11 cellular contexts compared by ENCODE assay signal in the genomic region with DNA sequence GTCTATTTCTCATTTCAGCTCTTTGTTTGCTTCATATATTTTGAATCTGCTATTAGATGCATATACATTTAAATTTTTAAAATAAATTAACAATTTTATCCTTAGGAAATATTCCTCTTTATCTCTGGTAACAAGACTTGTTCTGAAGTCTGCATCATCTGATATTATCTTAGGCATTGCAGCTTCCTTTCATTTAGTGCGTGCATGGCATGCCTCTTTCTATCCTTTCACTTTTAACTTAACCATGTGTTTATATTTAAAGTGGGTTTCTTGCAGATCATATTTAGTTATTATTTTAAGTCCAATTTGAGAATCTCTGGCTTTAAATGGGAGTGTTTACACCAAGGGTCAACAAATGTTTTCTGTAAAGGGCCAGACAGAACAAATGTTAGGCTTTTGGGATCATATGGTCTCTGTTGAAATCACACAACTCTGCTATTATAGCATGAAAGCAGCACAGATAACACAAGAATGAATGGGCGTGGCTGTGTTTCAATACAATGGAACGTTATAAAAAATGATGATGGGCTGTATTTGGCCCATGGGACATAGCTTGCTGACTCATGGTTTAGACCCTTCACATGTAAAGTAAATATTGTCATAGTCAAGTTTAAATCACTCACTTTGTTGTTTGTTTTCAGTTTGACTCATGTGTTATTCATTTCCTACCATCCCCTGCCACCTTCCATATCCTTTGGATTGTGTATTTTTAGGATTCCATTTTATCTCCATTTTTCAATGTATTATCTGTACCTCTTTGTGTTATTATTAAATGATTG.
DNase-seq lines count a peak whose midpoint lies in the region; ATAC-seq and TF ChIP-seq lines count a peak whose summit lies in the region.
"Had no signal": no experiment of that assay in that cellular context is flagged by ENCODE, and none has a peak within 500 bp of the region (broad histone marks: within the 10 kb centered on the region; RNA-seq: fewer than 3 reads in every experiment).

No MANE protein-coding gene starts in this region.

- no peak overlapping the region for H2AFZ ChIP-seq in neuronal stem cell (ENCODE audit: low read length)

- H3K27ac Mint-ChIP-seq in Caco-2 (ENCODE audit: unreplicated experiment): no peak overlapping the region

- CTCF ChIA-PET in Caco-2 (lab: Charles Lee): no interaction called here

- H4K8ac ChIP-seq in mesendoderm (ENCODE audit: low read depth, low read length) (no peak overlapping the region), neuronal stem cell (ENCODE audit: low read depth, low read length) (no peak overlapping the region)

- H3K18ac ChIP-seq in mesendoderm (ENCODE audit: low read length) (no peak overlapping the region), neuronal stem cell (ENCODE audit: low read length) (no peak overlapping the region)

- H3K9ac ChIP-seq in mesendoderm (ENCODE audit: low read length) (no peak overlapping the region), neuronal stem cell (ENCODE audit: low read depth, low read length, poor library complexity) (no peak overlapping the region)

- H3K4me1 Mint-ChIP-seq in Caco-2 (ENCODE audit: low read depth, unreplicated experiment): peaks cover 21% of the 10 kb centered on the region
- H3K4me1 Mint-ChIP-seq: central memory CD8-positive, alpha-beta T cell had no signal

- DNase-seq in Caco-2 (peak; percentile 47 to 57), NCI-H2227 (lab: John Stamatoyannopoulos, UW; ENCODE audit: unreplicated experiment) (peak; percentile 19), cardiac fibroblast (ENCODE audit: low read depth in 2 of 2) (peak; percentile 82 to 98), mesendoderm (peak; percentile 22), adrenal gland (no peak), body of pancreas (no peak), neuronal stem cell (ENCODE audit: low spot score) (no peak)
- DNase-seq: stimulated activated CD8-positive, alpha-beta memory T cell treated with anti-CD3 and anti-CD28 coated beads, Interleukin-4, amount 100 ng/mL, for 48 hours had no signal

- no peak overlapping the region for H4K91ac ChIP-seq in neuronal stem cell (ENCODE audit: low read depth, low read length, poor library complexity)

- BruUV-seq in Caco-2 (replicated peaks; lab: Mats Ljungman, UMichigan): no TSS peak

- peaks cover 7% of the 10 kb centered on the region; the same call in 1 of the 2 replicates for H3K4me1 ChIP-seq in Caco-2
- H3K4me1 ChIP-seq in mesendoderm (ENCODE audit: control insufficient read depth, low read depth, low read length): no peaks in the 10 kb centered on the region
- H3K4me1 ChIP-seq in adrenal gland (replicated peaks in 1 of 2): no peaks in the 10 kb centered on the region
- H3K4me1 ChIP-seq in body of pancreas: no peaks in the 10 kb centered on the region
- no peaks in the 10 kb centered on the region for H3K4me1 ChIP-seq in neuronal stem cell (ENCODE audit: control insufficient read depth in 2 of 2, insufficient read depth in 1 of 2, low read depth in 1 of 2, low read length in 2 of 2)
- H3K4me1 ChIP-seq: prostate gland had no signal

- H3K56ac ChIP-seq in mesendoderm (ENCODE audit: low read length): no peak overlapping the region

- H3K23ac ChIP-seq in mesendoderm (ENCODE audit: low read length): no peak overlapping the region
- no peak overlapping the region for H3K23ac ChIP-seq in neuronal stem cell (ENCODE audit: low read depth, low read length, poor library complexity)

- H3K4me3 ChIP-seq in Caco-2 (ENCODE audit: low read depth, low read length) (no peak overlapping the region), cardiac fibroblast (replicated peaks in 1 of 2; ENCODE audit: low read depth in 2 of 2, low read length in 2 of 2) (peak overlapping the region in 1 of 2 donors; percentile 13), mesendoderm (ENCODE audit: low read length) (no peak overlapping the region), adrenal gland (no peak overlapping the region), body of pancreas (no peak overlapping the region), neuronal stem cell (ENCODE audit: low read length in 2 of 2) (no peak overlapping the region)
- H3K4me3 ChIP-seq: prostate gland had no signal

- H3K27me3 ChIP-seq in Caco-2 (replicated peaks; ENCODE audit: control insufficient read depth, insufficient read depth, low read length) (no peaks in the 10 kb centered on the region), mesendoderm (ENCODE audit: insufficient read depth, low read length, poor library complexity) (no peaks in the 10 kb centered on the region), adrenal gland (peaks cover 2% of the 10 kb centered on the region), body of pancreas (no peaks in the 10 kb centered on the region), neuronal stem cell (ENCODE audit: control insufficient read depth in 3 of 3, insufficient read depth in 3 of 3, low read depth in 1 of 3, low read length in 3 of 3) (no peaks in the 10 kb centered on the region)

- no peak overlapping the region for H2BK5ac ChIP-seq in mesendoderm (ENCODE audit: low read length)
- no peak overlapping the region for H2BK5ac ChIP-seq in neuronal stem cell (ENCODE audit: low read length)

- no peak for TF ChIP-seq CTCF in Caco-2 (IDR thresholded peaks at IDR 0.05; ENCODE audit: insufficient read depth in 1 of 2, low read depth in 1 of 2, low read length in 1 of 2, severe bottlenecking in 1 of 2, unreplicated experiment in 1 of 2)
- no peak for TF ChIP-seq CTCF in cardiac fibroblast (IDR thresholded peaks at IDR 0.05; ENCODE audit: low read depth, low read length)
- TF ChIP-seq CTCF in adrenal gland (IDR thresholded peaks at IDR 0.05): no peak
- no peak for TF ChIP-seq CTCF in body of pancreas (IDR thresholded peaks at IDR 0.05)

- H3K4me3 Mint-ChIP-seq in Caco-2 (ENCODE audit: unreplicated experiment): no peak overlapping the region
- H3K4me3 Mint-ChIP-seq: central memory CD8-positive, alpha-beta T cell had no signal

- H2AK5ac ChIP-seq in mesendoderm (ENCODE audit: low read length) (no peak overlapping the region), neuronal stem cell (ENCODE audit: low read depth, low read length) (no peak overlapping the region)

- no peak overlapping the region for H4K5ac ChIP-seq in mesendoderm (ENCODE audit: low read length)

- H3K36me3 Mint-ChIP-seq in Caco-2 (ENCODE audit: insufficient read depth, unreplicated experiment): no peaks in the 10 kb centered on the region

- H2BK12ac ChIP-seq in neuronal stem cell (ENCODE audit: low read length): no peak overlapping the region

- H3K4me2 ChIP-seq in mesendoderm (ENCODE audit: low read length) (no peak overlapping the region), neuronal stem cell (ENCODE audit: insufficient read depth, low read length, poor library complexity, severe bottlenecking) (no peak overlapping the region)

- POLR2A ChIA-PET in Caco-2 (lab: Charles Lee): no interaction called here

- intact Hi-C loops in Caco-2 (cut with micrococcal nuclease; ENCODE audit: unreplicated experiment): loop anchor here (1.0 kb wide), 1 partner anchor 38 kb away; no protein-coding TSS in a partner anchor
- intact Hi-C loops in adrenal gland (cut with DNase I): no loop called here
- intact Hi-C loops in body of pancreas (cut with DNase I): no loop called here

- peaks cover 5% of the 10 kb centered on the region for H3K27me3 Mint-ChIP-seq in Caco-2 (ENCODE audit: insufficient read depth, unreplicated experiment)

- no peak overlapping the region for H3K27ac ChIP-seq in mesendoderm (ENCODE audit: low read depth, low read length)
- no peak overlapping the region for H3K27ac ChIP-seq in adrenal gland
- no peak overlapping the region for H3K27ac ChIP-seq in body of pancreas
- H3K27ac ChIP-seq in neuronal stem cell (replicated peaks; ENCODE audit: low read length): no peak overlapping the region
- H3K27ac ChIP-seq: prostate gland had no signal

- H3K9me3 ChIP-seq in Caco-2 (no peaks in the 10 kb centered on the region), adrenal gland (replicated peaks in 1 of 3) (no peaks in the 10 kb centered on the region), body of pancreas (no peaks in the 10 kb centered on the region), neuronal stem cell (replicated peaks in 1 of 2; ENCODE audit: control insufficient read depth in 2 of 2, insufficient read depth in 1 of 2, low read depth in 1 of 2, low read length in 2 of 2) (no peaks in the 10 kb centered on the region)
- H3K9me3 ChIP-seq: prostate gland had no signal

- no peak for ATAC-seq in body of pancreas
- ATAC-seq in GM19397 (IDR thresholded peaks at IDR 0.05; ENCODE audit: unreplicated experiment): no peak

- H2BK15ac ChIP-seq in mesendoderm (replicated peaks; ENCODE audit: low read depth) (no peak overlapping the region), neuronal stem cell (ENCODE audit: low read length) (no peak overlapping the region)

- no peak overlapping the region for H3K4ac ChIP-seq in mesendoderm (ENCODE audit: low read depth, low read length)
- H3K4ac ChIP-seq in neuronal stem cell (ENCODE audit: low read length): no peak overlapping the region

- H3K79me1 ChIP-seq in mesendoderm (ENCODE audit: low read length) (no peaks in the 10 kb centered on the region), neuronal stem cell (ENCODE audit: low read depth, low read length) (no peaks in the 10 kb centered on the region)

- peaks cover 43% of the 10 kb centered on the region for H3K9me3 Mint-ChIP-seq in Caco-2 (ENCODE audit: unreplicated experiment)
- H3K9me3 Mint-ChIP-seq: central memory CD8-positive, alpha-beta T cell had no signal

- TF ChIP-seq POLR2A in adrenal gland (IDR thresholded peaks at IDR 0.05): no peak
- no peak for TF ChIP-seq POLR2A in body of pancreas (IDR thresholded peaks at IDR 0.05)

- H2BK120ac ChIP-seq in mesendoderm (ENCODE audit: low read depth, low read length) (no peak overlapping the region), neuronal stem cell (ENCODE audit: low read depth, low read length) (no peak overlapping the region)

- H3K36me3 ChIP-seq in Caco-2 (ENCODE audit: control insufficient read depth, insufficient read depth, low read length) (no peaks in the 10 kb centered on the region), mesendoderm (ENCODE audit: control insufficient read depth, insufficient read depth, low read length) (no peaks in the 10 kb centered on the region), adrenal gland (replicated peaks in 1 of 2) (no peaks in the 10 kb centered on the region), body of pancreas (replicated peaks in 1 of 2; ENCODE audit: insufficient read depth in 1 of 2, low read depth in 2 of 2) (no peaks in the 10 kb centered on the region), neuronal stem cell (replicated peaks in 1 of 2; ENCODE audit: control insufficient read depth in 2 of 2, insufficient read depth in 2 of 2, low read length in 2 of 2) (no peaks in the 10 kb centered on the region)
- H3K36me3 ChIP-seq: prostate gland had no signal

- H3K79me2 ChIP-seq in mesendoderm (ENCODE audit: control insufficient read depth, insufficient read depth, low read length): no peaks in the 10 kb centered on the region

- no peak overlapping the region for H3K14ac ChIP-seq in neuronal stem cell (ENCODE audit: low read length)

- WGBS in mesendoderm (ENCODE audit: extremely low coverage, insufficient coverage, low lambda C conversion rate): no CpG with 5 or more reads among the region's 3 CpGs
- 38 to 51% (median 45%) methylated on average over 3 of the region's 3 CpGs for WGBS in adrenal gland, 4 donors
- WGBS in body of pancreas, 2 donors: 39 to 46% methylated on average over 3 of the region's 3 CpGs
- WGBS in neuronal stem cell (ENCODE audit: extremely low coverage in 2 of 2, insufficient read length in 2 of 2, insufficient replicate concordance in 1 of 2), 2 donors: no CpG with 5 or more reads among the region's 3 CpGs

Comparison
In these comparisons a context has a peak if more than half of its experiments do, and no peak if none do; other contexts are left out.
1. DNase-seq: peak in Caco-2 (2 of 2), NCI-H2227 (single experiment), cardiac fibroblast (2 of 2) and mesendoderm (single experiment); none in adrenal gland (0 of 7), body of pancreas (0 of 4) and neuronal stem cell (single experiment).